In the genomic region with DNA sequence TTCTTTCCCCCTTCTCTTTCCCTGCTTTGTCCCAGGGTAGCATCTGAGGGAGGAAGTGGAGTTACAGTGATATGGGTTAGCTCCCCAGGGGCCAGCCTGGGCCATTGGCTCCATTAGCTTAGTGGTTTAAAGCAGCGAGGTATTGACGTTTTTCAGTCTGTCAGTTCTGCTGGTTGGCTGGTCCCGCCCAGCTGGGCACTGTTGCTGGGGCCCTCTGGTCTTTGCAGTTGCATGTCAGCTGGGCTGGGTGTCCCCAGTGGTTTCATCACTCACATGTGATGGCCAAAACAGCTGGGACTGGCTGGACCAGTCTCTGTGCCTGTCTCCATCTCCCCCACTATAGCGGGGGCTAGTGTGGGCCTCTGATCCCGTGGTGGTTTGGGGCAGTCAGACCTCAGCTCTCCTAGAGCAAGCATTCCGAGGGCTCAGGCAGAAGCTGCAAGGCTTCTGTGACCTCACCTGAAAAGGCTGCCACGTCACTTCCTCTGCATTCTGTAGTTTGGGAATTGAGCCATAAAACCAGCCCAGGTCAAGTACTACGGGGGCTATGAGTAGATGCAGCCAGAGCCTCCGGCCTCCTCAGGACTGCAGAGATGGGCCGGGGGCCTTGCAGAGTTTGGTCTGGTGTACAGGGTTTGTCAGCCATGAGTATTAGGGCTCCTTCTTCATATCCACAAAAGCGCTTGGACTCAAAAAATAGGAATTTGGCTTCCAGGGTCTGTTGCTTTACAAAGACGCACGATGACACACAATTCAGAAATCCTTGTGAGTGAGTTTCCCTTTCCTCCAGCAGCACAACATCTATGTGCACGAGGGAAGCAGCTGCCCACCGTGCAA, we compare ENCODE assay signal across 12 cellular contexts. TPM values are rescaled to one million over a fixed set of nuclear protein-coding genes. Genes with fewer than 3 reads are reported as not detected.
DNase-seq lines count a peak whose midpoint lies in the region; ATAC-seq and TF ChIP-seq lines count a peak whose summit lies in the region.
"Had no signal": no experiment of that assay in that cellular context is flagged by ENCODE, and none has a peak within 500 bp of the region (broad histone marks: within the 10 kb centered on the region; RNA-seq: fewer than 3 reads in every experiment).

No MANE protein-coding gene starts in this region.

- peaks cover 2% of the 10 kb centered on the region for H3K36me3 ChIP-seq in H7 (replicated peaks; ENCODE audit: control insufficient read depth, insufficient read depth, low read length)
- H3K36me3 ChIP-seq in upper lobe of left lung = peaks cover 0 to 26% (median 4%) of the 10 kb centered on the region in 4 donors

- no peak for TF ChIP-seq CTCF in AG10803 (conservative IDR thresholded peaks at IDR 0.05; ENCODE audit: low read length)
- no peak for TF ChIP-seq CTCF in upper lobe of left lung (IDR thresholded peaks at IDR 0.05)

- ATAC-seq in upper lobe of left lung (ENCODE audit: low FRiP score in 2 of 2) (no peak), GM19324 (IDR thresholded peaks at IDR 0.05; ENCODE audit: low FRiP score, unreplicated experiment) (no peak)
- ATAC-seq: right lobe of liver had no signal

- no peak for TF ChIP-seq EP300 in upper lobe of left lung (IDR thresholded peaks at IDR 0.05)

- H3K4me1 ChIP-seq in upper lobe of left lung = peaks cover 40 to 64% (median 47%) of the 10 kb centered on the region in 4 donors

- H3K4me3 ChIP-seq in AG10803 (ENCODE audit: low read length) (no peak overlapping the region), H7 (ENCODE audit: insufficient read depth, low read depth, low read length) (no peak overlapping the region), upper lobe of left lung (no peak overlapping the region)
- H3K4me3 ChIP-seq: right lobe of liver had no signal

- H3K9me3 ChIP-seq in upper lobe of left lung = no peaks in the 10 kb centered on the region
- H3K9me3 ChIP-seq: right lobe of liver had no signal

- no peak overlapping the region for H3K27ac ChIP-seq in upper lobe of left lung
- H3K27ac ChIP-seq: right lobe of liver had no signal

- no peak for TF ChIP-seq POLR2A in upper lobe of left lung (IDR thresholded peaks at IDR 0.05)

- no peaks in the 10 kb centered on the region for H3K27me3 ChIP-seq in H7 (ENCODE audit: control insufficient read depth, insufficient read depth, low read length)
- H3K27me3 ChIP-seq in upper lobe of left lung = no peaks in the 10 kb centered on the region
- H3K27me3 ChIP-seq: right lobe of liver had no signal

- WGBS in upper lobe of left lung, 2 donors = 61 to 79% methylated on average over 8 to 15 of the region's 15 CpGs

- DNase-seq in AG10803 (ENCODE audit: low read depth) = peak; percentile 47
- peak; percentile 29 for DNase-seq in H7
- peak; percentile 50 for DNase-seq in astrocyte of the hippocampus (ENCODE audit: low read depth, low spot score)
- peak; percentile 44 for DNase-seq in left kidney (ENCODE audit: low read depth, low spot score)
- DNase-seq in GF-D8 (lab: John Stamatoyannopoulos, UW) = no peak
- DNase-seq in upper lobe of left lung = no peak
- DNase-seq in NCI-H510A (lab: John Stamatoyannopoulos, UW) = no peak
- DNase-seq: aorta, DMS79 treated with DMSO at 0.1 percent for 48 hours, NCI-H146 had no signal

RNA-seq across cellular contexts. Expression of gene TSSK6, which starts 30.0 kb away (rescaled TPM):
- total RNA-seq in H7 (2014; rRNA removed; shearing (Covaris generic)) = 4.7 and 9.8 TPM in 2 replicates
- 1 to 10 TPM; 1.7 to 7.3 (median 3.1) TPM for total RNA-seq in upper lobe of left lung

RNA-seq across cellular contexts. Expression of gene NDUFA13, which starts 30.6 kb away (rescaled TPM):
- 249 and 291 TPM in 2 replicates for total RNA-seq in H7 (2014; rRNA removed; shearing (Covaris generic))
- total RNA-seq in upper lobe of left lung = 100 to 1,000 TPM in 3 of 6 donors, 10 to 100 TPM in 3; 24.3 to 305 (median 112) TPM

RNA-seq across cellular contexts. Expression of gene YJEFN3, which starts 43.3 kb away (rescaled TPM):
- 0.74 and 1.2 TPM in 2 replicates for total RNA-seq in H7 (2014; rRNA removed; shearing (Covaris generic))
- 1 to 10 TPM in 4 of 6 donors, under 1 TPM in 2; 0.61 to 7.3 (median 4.8) TPM for total RNA-seq in upper lobe of left lung

RNA-seq across cellular contexts. Expression of gene CILP2, which starts 52.7 kb away (rescaled TPM):
- 4.4 and 7.0 TPM in 2 replicates for total RNA-seq in H7 (2014; rRNA removed; shearing (Covaris generic))
- total RNA-seq in upper lobe of left lung = under 1 TPM in 2 of 6 donors, not detected in 4; 0.14 to 0.37 TPM

Comparison
In these comparisons a context has a peak if more than half of its experiments do, and no peak if none do; other contexts are left out.
1. DNase-seq: peak in AG10803 (single experiment), H7 (single experiment), astrocyte of the hippocampus (single experiment) and left kidney (single experiment); none in GF-D8 (single experiment), upper lobe of left lung (0 of 2) and NCI-H510A (single experiment).